Comparison of ENCODE assay signal across 1 cellular context in the genomic region with DNA sequence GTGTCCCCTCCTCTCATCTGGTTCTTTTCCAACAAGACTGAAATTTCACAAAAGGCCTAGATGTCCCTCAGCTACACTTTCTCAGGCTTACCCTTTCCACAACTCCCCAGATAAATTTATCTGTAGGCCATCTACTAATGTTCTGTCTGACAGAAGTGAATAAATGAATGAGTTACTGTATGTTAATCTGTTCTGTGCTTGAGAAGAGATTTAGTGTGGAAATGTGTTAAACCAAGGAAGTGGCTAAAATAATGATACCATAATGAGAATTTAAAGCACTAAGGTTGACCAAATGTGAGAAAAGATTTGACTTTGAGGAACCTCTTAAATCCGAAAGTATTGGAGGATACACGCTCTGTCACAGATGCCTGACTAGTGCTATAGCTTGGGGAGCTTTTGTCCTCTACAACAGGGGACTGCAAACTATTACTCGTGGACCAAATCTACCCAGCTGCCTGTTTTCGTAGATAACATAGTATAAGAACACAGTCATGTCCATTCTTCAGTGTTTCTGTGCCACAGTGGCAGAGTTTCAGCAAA.
A peak's percentile ranks its signal among the peaks of the same experiment; 100 is the strongest.
TF ChIP-seq lines count a peak whose summit lies in the region.

No MANE protein-coding gene starts in this region.

TF ChIP-seq in GM12878, 131 proteins besides CTCF, POLR2A, EP300 and RAD21 (continued from another document):
- TF ChIP-seq, protein P1, sequence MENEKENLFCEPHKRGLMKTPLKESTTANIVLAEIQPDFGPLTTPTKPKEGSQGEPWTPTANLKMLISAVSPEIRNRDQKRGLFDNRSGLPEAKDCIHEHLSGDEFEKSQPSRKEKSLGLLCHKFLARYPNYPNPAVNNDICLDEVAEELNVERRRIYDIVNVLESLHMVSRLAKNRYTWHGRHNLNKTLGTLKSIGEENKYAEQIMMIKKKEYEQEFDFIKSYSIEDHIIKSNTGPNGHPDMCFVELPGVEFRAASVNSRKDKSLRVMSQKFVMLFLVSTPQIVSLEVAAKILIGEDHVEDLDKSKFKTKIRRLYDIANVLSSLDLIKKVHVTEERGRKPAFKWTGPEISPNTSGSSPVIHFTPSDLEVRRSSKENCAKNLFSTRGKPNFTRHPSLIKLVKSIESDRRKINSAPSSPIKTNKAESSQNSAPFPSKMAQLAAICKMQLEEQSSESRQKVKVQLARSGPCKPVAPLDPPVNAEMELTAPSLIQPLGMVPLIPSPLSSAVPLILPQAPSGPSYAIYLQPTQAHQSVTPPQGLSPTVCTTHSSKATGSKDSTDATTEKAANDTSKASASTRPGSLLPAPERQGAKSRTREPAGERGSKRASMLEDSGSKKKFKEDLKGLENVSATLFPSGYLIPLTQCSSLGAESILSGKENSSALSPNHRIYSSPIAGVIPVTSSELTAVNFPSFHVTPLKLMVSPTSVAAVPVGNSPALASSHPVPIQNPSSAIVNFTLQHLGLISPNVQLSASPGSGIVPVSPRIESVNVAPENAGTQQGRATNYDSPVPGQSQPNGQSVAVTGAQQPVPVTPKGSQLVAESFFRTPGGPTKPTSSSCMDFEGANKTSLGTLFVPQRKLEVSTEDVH (IDR thresholded peaks at IDR 0.05; ENCODE audit: low read depth, partially characterized antibody): no peak
- no peak for TF ChIP-seq ZBTB4 (CRISPR knock-in tag; IDR thresholded peaks at IDR 0.05)
- TF ChIP-seq IKZF2 (IDR thresholded peaks at IDR 0.05): no peak; a peak in 1 of 4 replicates
- peak; percentile 63 for TF ChIP-seq MTA2 (IDR thresholded peaks at IDR 0.05; ENCODE audit: low read depth)
- TF ChIP-seq HDAC6 (IDR thresholded peaks at IDR 0.05; ENCODE audit: unreplicated experiment): no peak
- TF ChIP-seq RUNX3 (IDR thresholded peaks at IDR 0.05; ENCODE audit: low read length): peak; percentile 51
- no peak for TF ChIP-seq ATF7 (IDR thresholded peaks at IDR 0.05; ENCODE audit: low read depth)
- no peak for TF ChIP-seq ZSCAN29 (IDR thresholded peaks at IDR 0.05)
- no peak for TF ChIP-seq JUND (IDR thresholded peaks at IDR 0.05; ENCODE audit: low read depth, low read length)
- no peak for TF ChIP-seq SUZ12 (IDR thresholded peaks at IDR 0.05; ENCODE audit: unreplicated experiment)
- TF ChIP-seq BHLHE40 (IDR thresholded peaks at IDR 0.05; ENCODE audit: borderline replicate concordance in 1 of 2, low read depth in 2 of 2, low read length in 1 of 2): no peak
- peak; percentile 10; the same call in 1 of the 2 replicates for TF ChIP-seq SPI1 (IDR thresholded peaks at IDR 0.05; ENCODE audit: borderline replicate concordance, insufficient read depth, low read depth, low read length)
- TF ChIP-seq NFIC (IDR thresholded peaks at IDR 0.05; ENCODE audit: low read depth, low read length): peak; percentile 69
- TF ChIP-seq ZBED1 (IDR thresholded peaks at IDR 0.05; ENCODE audit: borderline replicate concordance): no peak
- no peak for TF ChIP-seq IRF4 (IDR thresholded peaks at IDR 0.05; ENCODE audit: low read depth, low read length)
- TF ChIP-seq EED (IDR thresholded peaks at IDR 0.05; ENCODE audit: low read depth): no peak
TF ChIP-seq in GM12878: peak in this region for 5.
